Comparison of ENCODE assay signal across 1 cellular context in the genomic region with DNA sequence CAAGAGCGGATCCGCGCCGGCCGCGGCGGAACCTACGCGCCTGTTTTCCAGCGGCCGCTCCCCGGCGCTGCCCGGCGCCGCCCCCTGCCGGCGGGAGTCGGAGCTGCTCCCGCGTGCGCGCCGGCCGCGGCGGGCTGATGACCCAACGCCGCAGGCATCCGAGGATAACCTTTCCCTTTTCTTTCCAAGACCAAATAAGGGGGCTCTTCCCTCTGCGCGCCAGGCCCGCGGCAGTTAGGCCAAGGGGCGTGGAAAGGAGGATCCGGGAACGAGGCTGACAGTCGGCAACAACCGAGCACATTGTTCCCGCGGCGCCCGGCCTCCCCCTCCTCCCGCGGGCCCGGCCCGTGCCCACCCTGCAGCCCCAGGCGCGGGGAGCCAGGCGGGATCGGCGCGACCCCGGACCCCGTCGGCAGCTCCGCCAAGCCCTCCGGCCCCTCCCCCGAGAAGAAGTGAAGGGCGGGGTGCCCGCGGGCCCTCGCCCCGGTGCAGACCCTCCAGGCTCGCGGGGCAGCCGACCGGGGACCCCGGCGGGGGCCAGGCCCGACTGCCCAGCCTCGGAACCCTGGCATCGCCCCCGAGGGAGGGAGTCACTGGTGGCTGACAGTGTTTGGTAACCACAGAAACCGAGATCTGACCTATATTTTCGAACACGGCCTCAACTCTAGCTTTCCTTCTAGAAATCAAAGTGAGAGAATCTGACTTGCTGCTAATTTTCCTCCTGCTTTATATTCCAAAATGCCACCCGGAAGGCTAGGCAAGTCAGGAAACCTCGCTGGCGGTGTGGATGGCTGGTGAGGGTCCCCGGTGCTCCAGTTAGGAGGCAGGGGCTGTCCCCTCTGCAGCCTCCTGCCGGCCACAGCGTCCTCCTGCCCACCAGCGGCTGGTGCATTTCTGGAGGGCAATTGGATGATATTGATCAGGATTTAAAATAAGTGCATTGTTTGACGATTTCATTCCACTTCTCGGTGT.
A peak's percentile ranks its signal among the peaks of the same experiment; 100 is the strongest.
TF ChIP-seq lines count a peak whose summit lies in the region.

No MANE protein-coding gene starts in this region.

TF ChIP-seq in HepG2, 621 proteins besides CTCF, POLR2A, EP300 and RAD21 (continued from another document):
- TF ChIP-seq, protein P1, sequence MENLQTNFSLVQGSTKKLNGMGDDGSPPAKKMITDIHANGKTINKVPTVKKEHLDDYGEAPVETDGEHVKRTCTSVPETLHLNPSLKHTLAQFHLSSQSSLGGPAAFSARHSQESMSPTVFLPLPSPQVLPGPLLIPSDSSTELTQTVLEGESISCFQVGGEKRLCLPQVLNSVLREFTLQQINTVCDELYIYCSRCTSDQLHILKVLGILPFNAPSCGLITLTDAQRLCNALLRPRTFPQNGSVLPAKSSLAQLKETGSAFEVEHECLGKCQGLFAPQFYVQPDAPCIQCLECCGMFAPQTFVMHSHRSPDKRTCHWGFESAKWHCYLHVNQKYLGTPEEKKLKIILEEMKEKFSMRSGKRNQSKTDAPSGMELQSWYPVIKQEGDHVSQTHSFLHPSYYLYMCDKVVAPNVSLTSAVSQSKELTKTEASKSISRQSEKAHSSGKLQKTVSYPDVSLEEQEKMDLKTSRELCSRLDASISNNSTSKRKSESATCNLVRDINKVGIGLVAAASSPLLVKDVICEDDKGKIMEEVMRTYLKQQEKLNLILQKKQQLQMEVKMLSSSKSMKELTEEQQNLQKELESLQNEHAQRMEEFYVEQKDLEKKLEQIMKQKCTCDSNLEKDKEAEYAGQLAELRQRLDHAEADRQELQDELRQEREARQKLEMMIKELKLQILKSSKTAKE (CRISPR knock-in tag; IDR thresholded peaks at IDR 0.05; ENCODE audit: borderline replicate concordance): no peak
- TF ChIP-seq SIX1 (CRISPR knock-in tag; IDR thresholded peaks at IDR 0.05; ENCODE audit: borderline replicate concordance) (no peak), MXI1 (IDR thresholded peaks at IDR 0.05; ENCODE audit: borderline replicate concordance, low read depth, low read length) (0 out of 3 replicates have a peak, but pooled peaks have one; percentile 23), ZFX (CRISPR knock-in tag; IDR thresholded peaks at IDR 0.05; ENCODE audit: low read depth) (0 out of 2 replicates have a peak, but pooled peaks have one; percentile 17)
TF ChIP-seq in HepG2: peak in this region for 18.
